ENCODE assay signal across 8 cellular contexts in genomic region chrX:14029425-14030247, GRCh38. TPM values are rescaled to one million over a fixed set of nuclear protein-coding genes. Genes with fewer than 3 reads are reported as not detected.
DNase-seq lines count a peak whose midpoint lies in the region; ATAC-seq, FAIRE-seq and TF ChIP-seq lines count a peak whose summit lies in the region.

GEMIN8 (minus strand) TSS chrX:14029892; CDS start chrX:14021478, 8,414 bp downstream.

- peak in 1 of 2 experiments; percentile 21; a peak in 1 of 5 replicates for TF ChIP-seq RAD21 in A549 (conservative IDR thresholded peaks at IDR 0.05 in 1 of 2, IDR thresholded peaks at IDR 0.05 in 1 of 2)

- H3K36me3 ChIP-seq in mammary epithelial cell (ENCODE audit: insufficient read depth, low read length): no peaks in the 10 kb centered on the region

- TF ChIP-seq POLR2A in A549 (IDR thresholded peaks at IDR 0.05; ENCODE audit: low read length): peak; percentile 75

- H2AFZ ChIP-seq in mammary epithelial cell (ENCODE audit: low read depth, low read length): peak within 1 kb of the TSS; percentile 78

- no TSS peak for BruUV-seq in mammary epithelial cell (replicated peaks; lab: Mats Ljungman, UMichigan)

- TF ChIP-seq EP300 in A549 (IDR thresholded peaks at IDR 0.05): no peak

- intact Hi-C loops in mammary epithelial cell (cut with micrococcal nuclease): loop anchor here (1.0 to 5.0 kb wide), 4 partner anchors 91 to 1648 kb away; partner anchors contain the start of gene TCEANC

- CTCF ChIA-PET in A549 (lab: Yijun Ruan, JAX): interaction anchor here (1.1 to 2.1 kb wide), 7 partner anchors 279 to 1215 kb away, joined by 3 to 9 read pairs (median 4); no protein-coding TSS in a partner anchor
- CTCF ChIA-PET in mammary epithelial cell (lab: Charles Lee; ENCODE audit: low non-redundant PET): interaction anchor here (0.6 to 0.7 kb wide), 2 partner anchors 277 to 521 kb away, joined by 3 to 4 read pairs; no protein-coding TSS in a partner anchor

- peaks cover 21% of the 10 kb centered on the region for H3K79me2 ChIP-seq in mammary epithelial cell (ENCODE audit: insufficient read depth, low read length)

- no peaks in the 10 kb centered on the region for H4K20me1 ChIP-seq in mammary epithelial cell (ENCODE audit: insufficient read depth, low read length)

- in situ Hi-C loops in mammary epithelial cell (cut with MboI; ENCODE audit: low sequenced_read_pairs in 2 of 2): loop anchor here (5.0 to 25.0 kb wide), 8 partner anchors 105 to 1208 kb away; partner anchors contain the start of gene TCEANC (in 1 of the 2)

- peak; percentile 95 to 96 for ATAC-seq in A549
- ATAC-seq in GM18858 (IDR thresholded peaks at IDR 0.05; ENCODE audit: unreplicated experiment): peak; percentile 70
- peak; percentile 81 for ATAC-seq in HG03097 (IDR thresholded peaks at IDR 0.05; ENCODE audit: low FRiP score, unreplicated experiment)

- H3K27ac ChIP-seq in A549 (peak within 1 kb of the TSS; percentile 94 to 97), mammary epithelial cell (ENCODE audit: insufficient read depth, low read depth, low read length) (peak within 1 kb of the TSS; percentile 87)

- dilution Hi-C loops in mammary epithelial cell (cut with HindIII; ENCODE audit: low sequenced_read_pairs): no loop called here

- H3K4me3 ChIP-seq in A549: peak within 1 kb of the TSS; percentile 87
- H3K4me3 ChIP-seq in WI38 (ENCODE audit: low read depth, low read length): peak within 1 kb of the TSS; percentile 70
- peak within 1 kb of the TSS; percentile 55 to 85 (median 58) for H3K4me3 ChIP-seq in mammary epithelial cell (replicated peaks in 1 of 3; ENCODE audit: insufficient read depth in 1 of 3, low read depth in 2 of 3, low read length in 3 of 3)

- DNase-seq in A549 (ENCODE audit: low read depth in 1 of 2, low spot score in 1 of 2) (peak; percentile 59 to 95), NCI-H2196 (lab: John Stamatoyannopoulos, UW; ENCODE audit: unreplicated experiment) (peak; percentile 78), mammary epithelial cell (peak; percentile 93), iPS-NIHi7 (ENCODE audit: extremely low spot score) (peak; percentile 85), smooth muscle cell of the brain vasculature (ENCODE audit: low read depth, low spot score) (peak; percentile 41)

- H3K9me3 ChIP-seq in A549 (no peaks in the 10 kb centered on the region), mammary epithelial cell (replicated peaks; ENCODE audit: insufficient read depth, low read length) (no peaks in the 10 kb centered on the region)

- TF ChIP-seq CTCF in A549 (IDR thresholded peaks at IDR 0.05): no peak
- no peak for TF ChIP-seq CTCF in WI38 (IDR thresholded peaks at IDR 0.05; ENCODE audit: low read depth, low read length)
- TF ChIP-seq CTCF in mammary epithelial cell (conservative IDR thresholded peaks at IDR 0.05 in 1 of 2, IDR thresholded peaks at IDR 0.05 in 1 of 2; ENCODE audit: extremely low read depth in 1 of 2, insufficient read depth in 1 of 2, low read depth in 1 of 2, low read length in 2 of 2): no peak

- WGBS in A549 (ENCODE audit: missing lambda C conversion rate): 2% methylated on average over 20 of the region's 71 CpGs
- WGBS in mammary epithelial cell (ENCODE audit: low coverage, missing lambda C conversion rate): 2% methylated on average over 9 of the region's 71 CpGs

- peak; percentile 59 for FAIRE-seq in A549 (lab: Jason Lieb, UNC)

- no peaks in the 10 kb centered on the region for H3K27me3 ChIP-seq in mammary epithelial cell (ENCODE audit: insufficient read depth, low read length)

- H3K4me2 ChIP-seq in A549 (peak within 1 kb of the TSS; percentile 89), mammary epithelial cell (ENCODE audit: insufficient read depth, low read depth, low read length) (peak within 1 kb of the TSS; percentile 79)

- H3K9ac ChIP-seq in mammary epithelial cell (ENCODE audit: insufficient read depth, low read length): peak within 1 kb of the TSS; percentile 93

- peaks cover 25% of the 10 kb centered on the region for H3K4me1 ChIP-seq in A549
- H3K4me1 ChIP-seq in mammary epithelial cell (ENCODE audit: insufficient read depth, low read length): peaks cover 49% of the 10 kb centered on the region

- POLR2A ChIA-PET in A549 (lab: Yijun Ruan, JAX): interaction anchor here (0.6 to 2.3 kb wide), 11 partner anchors 35 to 1645 kb away, joined by 3 to 20 read pairs (median 4); partner anchors contain the start of genes FANCB, MOSPD2, OFD1 and RAB9A

TF ChIP-seq in A549, 52 proteins besides CTCF, POLR2A, EP300 and RAD21 (continues in another document):
- no peak for TF ChIP-seq ZSCAN20 (CRISPR knock-in tag; IDR thresholded peaks at IDR 0.05)
- no peak for TF ChIP-seq NPAS2 (CRISPR knock-in tag; IDR thresholded peaks at IDR 0.05; ENCODE audit: borderline replicate concordance)
- TF ChIP-seq NFE2L2 (conservative IDR thresholded peaks at IDR 0.05; ENCODE audit: low read length): no peak
- TF ChIP-seq REST (IDR thresholded peaks at IDR 0.05): no peak
- TF ChIP-seq, protein P1, sequence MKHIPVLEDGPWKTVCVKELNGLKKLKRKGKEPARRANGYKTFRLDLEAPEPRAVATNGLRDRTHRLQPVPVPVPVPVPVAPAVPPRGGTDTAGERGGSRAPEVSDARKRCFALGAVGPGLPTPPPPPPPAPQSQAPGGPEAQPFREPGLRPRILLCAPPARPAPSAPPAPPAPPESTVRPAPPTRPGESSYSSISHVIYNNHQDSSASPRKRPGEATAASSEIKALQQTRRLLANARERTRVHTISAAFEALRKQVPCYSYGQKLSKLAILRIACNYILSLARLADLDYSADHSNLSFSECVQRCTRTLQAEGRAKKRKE (CRISPR knock-in tag; IDR thresholded peaks at IDR 0.05; ENCODE audit: low read depth): no peak
- no peak for TF ChIP-seq NR3C1 (IDR thresholded peaks at IDR 0.05)
- TF ChIP-seq JUN (IDR thresholded peaks at IDR 0.05): peak; percentile 59 to 89; a peak in 4 of 5 replicates
- TF ChIP-seq, protein P2, sequence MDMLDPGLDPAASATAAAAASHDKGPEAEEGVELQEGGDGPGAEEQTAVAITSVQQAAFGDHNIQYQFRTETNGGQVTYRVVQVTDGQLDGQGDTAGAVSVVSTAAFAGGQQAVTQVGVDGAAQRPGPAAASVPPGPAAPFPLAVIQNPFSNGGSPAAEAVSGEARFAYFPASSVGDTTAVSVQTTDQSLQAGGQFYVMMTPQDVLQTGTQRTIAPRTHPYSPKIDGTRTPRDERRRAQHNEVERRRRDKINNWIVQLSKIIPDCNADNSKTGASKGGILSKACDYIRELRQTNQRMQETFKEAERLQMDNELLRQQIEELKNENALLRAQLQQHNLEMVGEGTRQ (IDR thresholded peaks at IDR 0.05): peak; percentile 83
- TF ChIP-seq ZNF302 (CRISPR knock-in tag; IDR thresholded peaks at IDR 0.05): no peak
- TF ChIP-seq, protein P3, sequence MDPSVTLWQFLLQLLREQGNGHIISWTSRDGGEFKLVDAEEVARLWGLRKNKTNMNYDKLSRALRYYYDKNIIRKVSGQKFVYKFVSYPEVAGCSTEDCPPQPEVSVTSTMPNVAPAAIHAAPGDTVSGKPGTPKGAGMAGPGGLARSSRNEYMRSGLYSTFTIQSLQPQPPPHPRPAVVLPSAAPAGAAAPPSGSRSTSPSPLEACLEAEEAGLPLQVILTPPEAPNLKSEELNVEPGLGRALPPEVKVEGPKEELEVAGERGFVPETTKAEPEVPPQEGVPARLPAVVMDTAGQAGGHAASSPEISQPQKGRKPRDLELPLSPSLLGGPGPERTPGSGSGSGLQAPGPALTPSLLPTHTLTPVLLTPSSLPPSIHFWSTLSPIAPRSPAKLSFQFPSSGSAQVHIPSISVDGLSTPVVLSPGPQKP (IDR thresholded peaks at IDR 0.05; ENCODE audit: low read depth, low read length): no peak
- TF ChIP-seq HDAC2 (IDR thresholded peaks at IDR 0.05): no peak
- no peak for TF ChIP-seq BHLHE40 (IDR thresholded peaks at IDR 0.05; ENCODE audit: low read depth, low read length)
- TF ChIP-seq SREBF2 (IDR thresholded peaks at IDR 0.05): no peak
- TF ChIP-seq CHD4 (IDR thresholded peaks at IDR 0.05; ENCODE audit: borderline replicate concordance): no peak
- TF ChIP-seq CBX8 (IDR thresholded peaks at IDR 0.05): no peak
- TF ChIP-seq FOSL2 (IDR thresholded peaks at IDR 0.05): no peak
- no peak for TF ChIP-seq FOSL2 (CRISPR knock-in tag; IDR thresholded peaks at IDR 0.05)
- TF ChIP-seq MAZ (IDR thresholded peaks at IDR 0.05; ENCODE audit: borderline replicate concordance, low read depth, low read length): no peak
- TF ChIP-seq HEYL (CRISPR knock-in tag; IDR thresholded peaks at IDR 0.05): no peak
- TF ChIP-seq CEBPB (IDR thresholded peaks at IDR 0.05): no peak

RNA-seq across cellular contexts. Expression of gene GEMIN8, which starts in this region (rescaled TPM):
- polyA plus RNA-seq in A549 (2011; rRNA removed): 21.8 and 27.5 TPM in 2 replicates
- polyA plus RNA-seq in A549 (2012; cell fraction: cytosol; rRNA removed): 19.6 and 20.8 TPM in 2 replicates
- 23.3 and 23.7 TPM in 2 replicates for polyA plus RNA-seq in A549 (2012; cell fraction: nucleus; rRNA removed)
- polyA plus RNA-seq in A549 (2017; fragmentation: RNase III; extraction: RNeasy Plus Mini Kit Qiagen cat#74134 plus additional on column Dnase treatment): 13.9 to 15.9 TPM (median 14.2 TPM) in 3 replicates
- 19.1 and 23.6 TPM in 2 replicates for polyA minus RNA-seq in A549 (2011; rRNA and poly(A)+ RNA removed)
- 10 to 100 TPM; 14.7 to 25.9 TPM for total RNA-seq in mammary epithelial cell
- 32.3 TPM for polyA plus RNA-seq in mammary epithelial cell
- polyA minus RNA-seq in mammary epithelial cell: 1.2 TPM

Comparison
In these comparisons a context has a peak if more than half of its experiments do, and no peak if none do; other contexts are left out.
1. Peak in every context shown above with its lines: DNase-seq, ATAC-seq, H3K4me3 ChIP-seq and H3K27ac ChIP-seq.
2. DNase-seq: peak in every context shown above with its lines; median percentile 93 in mammary epithelial cell; 85 in iPS-NIHi7; 78 in NCI-H2196; 77 in A549; 41 in smooth muscle cell of the brain vasculature.